ENCODE assay signal across 14 cellular contexts in genomic region chr18:48028081-48028480, GRCh38.
DNase-seq lines count a peak whose midpoint lies in the region; ATAC-seq, FAIRE-seq and TF ChIP-seq lines count a peak whose summit lies in the region.
"Had no signal": no experiment of that assay in that cellular context is flagged by ENCODE, and none has a peak within 500 bp of the region (broad histone marks: within the 10 kb centered on the region; RNA-seq: fewer than 3 reads in every experiment).

No MANE protein-coding gene starts in this region.

- TF ChIP-seq RAD21 in A549 (conservative IDR thresholded peaks at IDR 0.05 in 1 of 2, IDR thresholded peaks at IDR 0.05 in 1 of 2) (no peak), neural cell (conservative IDR thresholded peaks at IDR 0.05) (no peak)

- H3K9me2 ChIP-seq in neural cell (ENCODE audit: insufficient read depth, low read length): no peaks in the 10 kb centered on the region

- H4K20me1 ChIP-seq in KMS-11 (ENCODE audit: insufficient read depth) (no peaks in the 10 kb centered on the region), neural cell (ENCODE audit: insufficient read depth) (no peaks in the 10 kb centered on the region)

- peak overlapping the region; percentile 41 to 74; a peak in 5 of 6 replicates for H3K27ac ChIP-seq in A549
- H3K27ac ChIP-seq in KMS-11: no peak overlapping the region
- H3K27ac ChIP-seq in neural cell (ENCODE audit: low read length): no peak overlapping the region
- H3K27ac ChIP-seq: epithelial cell of prostate had no signal

- H3K9ac ChIP-seq in KMS-11 (no peak overlapping the region), neural cell (ENCODE audit: low read length) (no peak overlapping the region)

- no peak for ATAC-seq in A549
- ATAC-seq: activated CD4-positive, CD25-positive, alpha-beta regulatory T cell treated with anti-CD3 and anti-CD28 coated beads, Interleukin-2, amount 50 U/mL, for 24 hours; activated CD8-positive, alpha-beta memory T cell treated with anti-CD3 and anti-CD28 coated beads, Interleukin-2, amount 10 ng/mL, durations not matched to agents 7 days and 5 days had no signal

- no peak for TF ChIP-seq POLR2A in A549 (IDR thresholded peaks at IDR 0.05; ENCODE audit: low read length)

- FAIRE-seq in A549 (lab: Jason Lieb, UNC): no peak

- no peak for TF ChIP-seq CTCF in A549 (IDR thresholded peaks at IDR 0.05)
- peak; percentile 45 for TF ChIP-seq CTCF in KMS-11 (conservative IDR thresholded peaks at IDR 0.05; ENCODE audit: low read depth, low read length)
- peak; percentile 26 for TF ChIP-seq CTCF in choroid plexus epithelial cell (conservative IDR thresholded peaks at IDR 0.05; ENCODE audit: low read depth, low read length)
- peak; percentile 9 for TF ChIP-seq CTCF in neural cell (IDR thresholded peaks at IDR 0.05; ENCODE audit: poor library complexity, severe bottlenecking)

- H3K4me1 ChIP-seq in A549: peaks cover 36% of the 10 kb centered on the region
- peaks cover 4% of the 10 kb centered on the region for H3K4me1 ChIP-seq in KMS-11 (ENCODE audit: low read depth, poor library complexity, severe bottlenecking)

- TF ChIP-seq EP300 in A549 (IDR thresholded peaks at IDR 0.05) (no peak), neural cell (conservative IDR thresholded peaks at IDR 0.05; ENCODE audit: poor library complexity, severe bottlenecking) (no peak)

- no peaks in the 10 kb centered on the region for H3K79me2 ChIP-seq in KMS-11 (ENCODE audit: insufficient read depth, low read depth)
- H3K79me2 ChIP-seq in neural cell (replicated peaks; ENCODE audit: insufficient read depth, low read length): no peaks in the 10 kb centered on the region

- H3K36me3 ChIP-seq in KMS-11 (ENCODE audit: insufficient read depth): no peaks in the 10 kb centered on the region
- no peaks in the 10 kb centered on the region for H3K36me3 ChIP-seq in neural cell (ENCODE audit: insufficient read depth, low read length)
- H3K36me3 ChIP-seq: thoracic aorta had no signal

- H3K27me3 ChIP-seq in KMS-11 (ENCODE audit: insufficient read depth, low read depth): no peaks in the 10 kb centered on the region
- no peaks in the 10 kb centered on the region for H3K27me3 ChIP-seq in neural cell (ENCODE audit: insufficient read depth, low read depth, low read length)

- H3K4me3 ChIP-seq in A549 (no peak overlapping the region), KMS-11 (IDR thresholded peaks at IDR 0.05; ENCODE audit: insufficient read depth, low read depth, low read length) (no peak overlapping the region), choroid plexus epithelial cell (ENCODE audit: low read depth, low read length) (no peak overlapping the region), neural cell (ENCODE audit: low read length) (no peak overlapping the region)
- H3K4me3 ChIP-seq: thoracic aorta had no signal

- H3K9me3 ChIP-seq in A549 (no peaks in the 10 kb centered on the region), neural cell (ENCODE audit: low read length) (no peaks in the 10 kb centered on the region)
- H3K9me3 ChIP-seq: thoracic aorta had no signal

- POLR2A ChIA-PET in A549 (lab: Yijun Ruan, JAX): interaction anchor here (0.6 kb wide), 1 partner anchor 133 kb away, joined by 4 read pairs; no protein-coding TSS in a partner anchor

- 74% methylated on average over 6 of the region's 6 CpGs for WGBS in A549 (ENCODE audit: missing lambda C conversion rate)

- H3K4me2 ChIP-seq in A549: no peak overlapping the region
- H3K4me2 ChIP-seq in KMS-11: no peak overlapping the region
- no peak overlapping the region for H3K4me2 ChIP-seq in neural cell (ENCODE audit: low read length)

- DNase-seq in A549 (ENCODE audit: low read depth in 1 of 2, low spot score in 1 of 2) (no peak), choroid plexus epithelial cell (ENCODE audit: low read depth) (no peak), DMS114 treated with DMSO at 0.1 percent for 48 hours (lab: John Stamatoyannopoulos, UW; ENCODE audit: unreplicated experiment) (no peak), NCI-H2196 (lab: John Stamatoyannopoulos, UW; ENCODE audit: unreplicated experiment) (no peak), NCI-H1092 (lab: John Stamatoyannopoulos, UW) (no peak), epidermal melanocyte (ENCODE audit: insufficient read length, low spot score) (no peak)
- DNase-seq: activated CD8-positive, alpha-beta memory T cell treated with anti-CD3 and anti-CD28 coated beads, Interleukin-2, amount 10 ng/mL, durations not matched to agents 7 days and 5 days; MM.1S; NCI-H2029 had no signal

- no peaks in the 10 kb centered on the region for H3F3A ChIP-seq in neural cell (ENCODE audit: insufficient read depth, low read length, poor library complexity, severe bottlenecking)

- CTCF ChIA-PET in A549 (lab: Yijun Ruan, JAX): interaction anchor here (0.8 to 13.3 kb wide), 5 partner anchors 202 to 448 kb away, joined by 3 to 175 read pairs (median 4); no protein-coding TSS in a partner anchor

- 0 out of 2 replicates have a peak overlapping the region, but pooled peaks have one; percentile 10 for H2AFZ ChIP-seq in KMS-11 (ENCODE audit: low read depth)
- no peak overlapping the region for H2AFZ ChIP-seq in neural cell (ENCODE audit: low read depth, low read length)

TF ChIP-seq in A549, 52 proteins besides CTCF, POLR2A, EP300 and RAD21 (continues in another document):
- TF ChIP-seq BCL3 (IDR thresholded peaks at IDR 0.05) (no peak), RFX5 (IDR thresholded peaks at IDR 0.05) (no peak)
- TF ChIP-seq, protein P1, sequence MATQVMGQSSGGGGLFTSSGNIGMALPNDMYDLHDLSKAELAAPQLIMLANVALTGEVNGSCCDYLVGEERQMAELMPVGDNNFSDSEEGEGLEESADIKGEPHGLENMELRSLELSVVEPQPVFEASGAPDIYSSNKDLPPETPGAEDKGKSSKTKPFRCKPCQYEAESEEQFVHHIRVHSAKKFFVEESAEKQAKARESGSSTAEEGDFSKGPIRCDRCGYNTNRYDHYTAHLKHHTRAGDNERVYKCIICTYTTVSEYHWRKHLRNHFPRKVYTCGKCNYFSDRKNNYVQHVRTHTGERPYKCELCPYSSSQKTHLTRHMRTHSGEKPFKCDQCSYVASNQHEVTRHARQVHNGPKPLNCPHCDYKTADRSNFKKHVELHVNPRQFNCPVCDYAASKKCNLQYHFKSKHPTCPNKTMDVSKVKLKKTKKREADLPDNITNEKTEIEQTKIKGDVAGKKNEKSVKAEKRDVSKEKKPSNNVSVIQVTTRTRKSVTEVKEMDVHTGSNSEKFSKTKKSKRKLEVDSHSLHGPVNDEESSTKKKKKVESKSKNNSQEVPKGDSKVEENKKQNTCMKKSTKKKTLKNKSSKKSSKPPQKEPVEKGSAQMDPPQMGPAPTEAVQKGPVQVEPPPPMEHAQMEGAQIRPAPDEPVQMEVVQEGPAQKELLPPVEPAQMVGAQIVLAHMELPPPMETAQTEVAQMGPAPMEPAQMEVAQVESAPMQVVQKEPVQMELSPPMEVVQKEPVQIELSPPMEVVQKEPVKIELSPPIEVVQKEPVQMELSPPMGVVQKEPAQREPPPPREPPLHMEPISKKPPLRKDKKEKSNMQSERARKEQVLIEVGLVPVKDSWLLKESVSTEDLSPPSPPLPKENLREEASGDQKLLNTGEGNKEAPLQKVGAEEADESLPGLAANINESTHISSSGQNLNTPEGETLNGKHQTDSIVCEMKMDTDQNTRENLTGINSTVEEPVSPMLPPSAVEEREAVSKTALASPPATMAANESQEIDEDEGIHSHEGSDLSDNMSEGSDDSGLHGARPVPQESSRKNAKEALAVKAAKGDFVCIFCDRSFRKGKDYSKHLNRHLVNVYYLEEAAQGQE (IDR thresholded peaks at IDR 0.05): no peak

TF ChIP-seq in neural cell, 6 proteins besides CTCF, POLR2A, EP300 and RAD21:
- no peak for TF ChIP-seq MXI1 (conservative IDR thresholded peaks at IDR 0.05; ENCODE audit: poor library complexity, severe bottlenecking)
- TF ChIP-seq, protein P1 (IDR thresholded peaks at IDR 0.05; ENCODE audit: borderline replicate concordance): no peak
- no peak for TF ChIP-seq EZH2 (IDR thresholded peaks at IDR 0.05; ENCODE audit: borderline replicate concordance, insufficient read depth, low read length, poor library complexity, severe bottlenecking)
- TF ChIP-seq SMC3 (conservative IDR thresholded peaks at IDR 0.05; ENCODE audit: poor library complexity): no peak
- no peak for TF ChIP-seq TAF1 (IDR thresholded peaks at IDR 0.05; ENCODE audit: low read depth)
- no peak for TF ChIP-seq POLR2AphosphoS5 (IDR thresholded peaks at IDR 0.05)

Comparison
In these comparisons a context has a peak if more than half of its experiments do, and no peak if none do; other contexts are left out.
1. H3K27ac ChIP-seq: peak in A549 (2 of 2); none in KMS-11 (single experiment) and neural cell (single experiment).